Comparison of ENCODE assay signal across 16 cellular contexts in the genomic region with DNA sequence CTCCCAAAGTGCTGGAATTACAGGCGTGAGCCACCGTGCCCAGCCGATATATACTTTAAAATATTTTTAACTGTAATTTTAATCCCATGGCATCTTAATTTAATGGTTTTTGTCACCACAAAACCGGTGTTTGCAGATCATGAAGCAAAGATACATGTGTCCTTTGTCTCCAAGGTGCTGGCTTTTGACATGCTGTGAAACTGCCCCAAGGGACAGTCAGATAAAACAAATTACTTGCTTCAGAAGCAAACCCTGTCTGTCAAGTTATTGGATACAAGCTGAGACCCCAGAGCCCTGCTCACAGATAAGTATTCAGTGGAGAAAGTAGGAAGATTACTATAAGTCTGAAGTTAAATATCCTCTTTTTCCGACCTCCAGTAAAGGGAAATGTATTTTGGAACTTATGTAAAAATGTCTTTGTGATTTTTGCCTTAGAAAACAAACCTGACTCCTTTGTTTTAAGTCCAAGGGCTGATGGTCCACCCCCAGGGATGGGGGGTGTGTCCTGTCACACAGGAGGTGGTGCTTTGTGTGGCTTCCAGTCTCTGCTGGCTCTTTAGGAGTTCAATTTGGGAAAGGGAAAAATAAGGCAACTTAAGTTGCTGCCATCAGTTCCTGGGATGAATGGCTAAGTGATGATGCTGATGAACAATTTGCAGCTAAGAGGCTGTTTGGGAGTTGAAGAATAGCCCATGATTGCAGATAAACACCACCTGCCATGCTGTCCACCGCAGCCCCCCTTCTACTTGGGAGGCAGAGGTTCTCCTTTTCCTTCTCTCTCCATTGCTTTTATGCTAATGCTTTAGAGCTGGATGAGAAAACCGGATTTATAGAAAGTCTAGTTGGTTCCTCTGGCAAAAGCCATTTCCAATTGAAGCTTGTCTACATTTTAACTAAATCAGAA. TPM values are rescaled to one million over a fixed set of nuclear protein-coding genes. Genes with fewer than 3 reads are reported as not detected.
DNase-seq lines count a peak whose midpoint lies in the region; ATAC-seq lines count a peak whose summit lies in the region.
"Had no signal": no experiment of that assay in that cellular context is flagged by ENCODE, and none has a peak within 500 bp of the region (broad histone marks: within the 10 kb centered on the region; RNA-seq: fewer than 3 reads in every experiment).

No MANE protein-coding gene starts in this region.

- no peak overlapping the region for H4K8ac ChIP-seq in mesendoderm (ENCODE audit: low read depth, low read length)

- H3K56ac ChIP-seq in mesendoderm (ENCODE audit: low read length), result peak overlapping the region; percentile 29

- H3K27me3 ChIP-seq in Karpas-422 (ENCODE audit: low read length) (no peaks in the 10 kb centered on the region), mesendoderm (ENCODE audit: insufficient read depth, low read length, poor library complexity) (no peaks in the 10 kb centered on the region)
- H3K27me3 ChIP-seq: brain microvascular endothelial cell, esophagus muscularis mucosa, testis had no signal

- H2AK5ac ChIP-seq in mesendoderm (ENCODE audit: low read length), result no peak overlapping the region

- H3K79me1 ChIP-seq in mesendoderm (ENCODE audit: low read length), result no peaks in the 10 kb centered on the region

- H3K36me3 ChIP-seq in Karpas-422 (ENCODE audit: insufficient read depth, low read length), result no peaks in the 10 kb centered on the region
- no peaks in the 10 kb centered on the region for H3K36me3 ChIP-seq in mesendoderm (ENCODE audit: control insufficient read depth, insufficient read depth, low read length)
- H3K36me3 ChIP-seq: brain microvascular endothelial cell, esophagus muscularis mucosa had no signal

- H2BK5ac ChIP-seq in mesendoderm (ENCODE audit: low read length), result peak overlapping the region; percentile 24

- no peak overlapping the region for H2AFZ ChIP-seq in Karpas-422 (ENCODE audit: low read length)

- no peak overlapping the region for H3K4me3 ChIP-seq in Karpas-422 (ENCODE audit: low read length)
- no peak overlapping the region for H3K4me3 ChIP-seq in mesendoderm (ENCODE audit: low read length)
- H3K4me3 ChIP-seq: esophagus muscularis mucosa, testis had no signal

- no peaks in the 10 kb centered on the region for H4K20me1 ChIP-seq in Karpas-422 (ENCODE audit: insufficient read depth, low read depth, low read length)

- H3K9ac ChIP-seq in Karpas-422 (ENCODE audit: low read length), result no peak overlapping the region
- H3K9ac ChIP-seq in mesendoderm (ENCODE audit: low read length), result no peak overlapping the region

- H3K79me2 ChIP-seq in Karpas-422 (ENCODE audit: low read length) (no peaks in the 10 kb centered on the region), mesendoderm (ENCODE audit: control insufficient read depth, insufficient read depth, low read length) (no peaks in the 10 kb centered on the region)

- H3K4me2 ChIP-seq in Karpas-422 (ENCODE audit: low read depth, low read length, poor library complexity, severe bottlenecking) (no peak overlapping the region), mesendoderm (ENCODE audit: low read length) (no peak overlapping the region)

- DNase-seq in ELF-1 (ENCODE audit: low read depth, low spot score), result peak; percentile 88
- peak; percentile 29 for DNase-seq in Karpas-422
- DNase-seq in NCI-H82 treated with DMSO at 0.1 percent for 48 hours (lab: John Stamatoyannopoulos, UW; ENCODE audit: unreplicated experiment), result peak; percentile 68
- peak; percentile 92 for DNase-seq in mesendoderm
- no peak for DNase-seq in AG08395 (ENCODE audit: low spot score)
- no peak for DNase-seq in HPDE6-E6E7 (ENCODE audit: extremely low spot score)
- DNase-seq: activated CD4-positive, alpha-beta T cell treated with anti-CD3 and anti-CD28 coated beads, Interleukin-2, amount 50 U/mL, for 4 hours; activated naive CD4-positive, alpha-beta T cell treated with anti-CD3 and anti-CD28 coated beads, Interleukin-2, amount 50 U/mL, for 16 hours; activated T-cell treated with anti-CD3 and anti-CD28 coated beads, Interleukin-2, amount 50 U/mL, for 24 hours; brain microvascular endothelial cell; NCI-H510A; stimulated activated CD4-positive, alpha-beta T cell treated with anti-CD3 and anti-CD28 coated beads, Interleukin-4, amount 100 ng/mL, for 24 hours; SW 1271; testis had no signal

- H3K4me1 ChIP-seq in Karpas-422 (ENCODE audit: low read length), result no peaks in the 10 kb centered on the region
- H3K4me1 ChIP-seq in mesendoderm (ENCODE audit: control insufficient read depth, low read depth, low read length), result peaks cover 4% of the 10 kb centered on the region
- H3K4me1 ChIP-seq: testis had no signal

- no peaks in the 10 kb centered on the region for H3K9me2 ChIP-seq in Karpas-422 (replicated peaks; ENCODE audit: insufficient read depth, low read length)

- H3K9me3 ChIP-seq in Karpas-422 (ENCODE audit: low read length), result no peaks in the 10 kb centered on the region
- H3K9me3 ChIP-seq: esophagus muscularis mucosa, testis had no signal

- no peak overlapping the region for H4K5ac ChIP-seq in mesendoderm (ENCODE audit: low read length)

- no peak for ATAC-seq in GM19455 (IDR thresholded peaks at IDR 0.05; ENCODE audit: unreplicated experiment)

- H3K23ac ChIP-seq in mesendoderm (ENCODE audit: low read length), result no peak overlapping the region

- H3K4ac ChIP-seq in mesendoderm (ENCODE audit: low read depth, low read length), result peak overlapping the region; percentile 49

- no peak overlapping the region for H2BK120ac ChIP-seq in mesendoderm (ENCODE audit: low read depth, low read length)

- H3K27ac ChIP-seq in Karpas-422 (ENCODE audit: low read length) (no peak overlapping the region), mesendoderm (ENCODE audit: low read depth, low read length) (peak overlapping the region; percentile 48)
- H3K27ac ChIP-seq: brain microvascular endothelial cell, esophagus muscularis mucosa, testis had no signal

- no CpG with 5 or more reads among the region's 7 CpGs for WGBS in mesendoderm (ENCODE audit: extremely low coverage, insufficient coverage, low lambda C conversion rate)

- H2BK15ac ChIP-seq in mesendoderm (replicated peaks; ENCODE audit: low read depth), result no peak overlapping the region

- H3K18ac ChIP-seq in mesendoderm (ENCODE audit: low read length), result peak overlapping the region; percentile 53

RNA-seq across cellular contexts. Expression of a gene that starts 40.1 kb away (rescaled TPM):
- total RNA-seq in Karpas-422 (2014; rRNA removed; shearing (Covaris generic); ENCODE audit: low replicate concordance), result not detected in 2 replicates
- polyA plus RNA-seq in mesendoderm (2013, experiment 1 of 2), result 12.7 TPM
- polyA plus RNA-seq in mesendoderm (2013, experiment 2 of 2), result 11.4 TPM

RNA-seq across cellular contexts. Expression of a gene that starts 44.9 kb away (rescaled TPM):
- total RNA-seq in Karpas-422 (2014; rRNA removed; shearing (Covaris generic); ENCODE audit: low replicate concordance), result 23.7 and 34.9 TPM in 2 replicates
- polyA plus RNA-seq in mesendoderm (2013, experiment 1 of 2), result 39.5 TPM
- polyA plus RNA-seq in mesendoderm (2013, experiment 2 of 2), result 40.3 TPM

Comparison
In these comparisons a context has a peak if more than half of its experiments do, and no peak if none do; other contexts are left out.
1. DNase-seq: peak in ELF-1 (single experiment), Karpas-422 (single experiment), NCI-H82 treated with DMSO at 0.1 percent for 48 hours (single experiment) and mesendoderm (single experiment); none in AG08395 (single experiment) and HPDE6-E6E7 (single experiment).